Comparison of ENCODE assay signal across 1 cellular context in genomic region chr1:17011439-17012307, GRCh38.
TF ChIP-seq lines count a peak whose summit lies in the region.

Gene ATP13A2 (minus strand): TSS chr1:17011928. CDS start chr1:17011738, 190 bp downstream.

TF ChIP-seq in K562, 482 proteins besides CTCF, POLR2A, EP300 and RAD21 (continued from another document and continues in another):
- no peak for TF ChIP-seq CHD7 (IDR thresholded peaks at IDR 0.05; ENCODE audit: low read depth, low read length)
- peak; percentile 23; the same call in 1 of the 2 replicates for TF ChIP-seq ERF (CRISPR knock-in tag; IDR thresholded peaks at IDR 0.05)
- TF ChIP-seq DIDO1 (tag; IDR thresholded peaks at IDR 0.05; ENCODE audit: low read depth), result no peak
- peak; percentile 47 for TF ChIP-seq RBFOX2 (IDR thresholded peaks at IDR 0.05; ENCODE audit: low read depth, low read length)
- no peak for TF ChIP-seq NFE2L1 (tag; IDR thresholded peaks at IDR 0.05; ENCODE audit: borderline replicate concordance, low read depth)
- no peak for TF ChIP-seq POLR2B (IDR thresholded peaks at IDR 0.05; ENCODE audit: low read depth, partially characterized antibody)
- peak; percentile 84 for TF ChIP-seq CREB1 (IDR thresholded peaks at IDR 0.05)
- peak; percentile 72; the same call in 1 of the 2 replicates for TF ChIP-seq CREB1 (CRISPR knock-in tag; IDR thresholded peaks at IDR 0.05)
- no peak for TF ChIP-seq THRB (CRISPR knock-in tag; conservative IDR thresholded peaks at IDR 0.05)
- TF ChIP-seq POLR2G (IDR thresholded peaks at IDR 0.05; ENCODE audit: low read depth, low read length), result 0 out of 2 replicates have a peak, but pooled peaks have one; percentile 62
- TF ChIP-seq MAX (CRISPR knock-in tag; IDR thresholded peaks at IDR 0.05), result 0 out of 2 replicates have a peak, but pooled peaks have one; percentile 27
- no peak for TF ChIP-seq TFE3 (CRISPR knock-in tag; IDR thresholded peaks at IDR 0.05)
- TF ChIP-seq PHF21A (IDR thresholded peaks at IDR 0.05; ENCODE audit: borderline replicate concordance, low read depth), result no peak
- no peak for TF ChIP-seq ZNF589 (CRISPR knock-in tag; IDR thresholded peaks at IDR 0.05; ENCODE audit: low read depth)
- TF ChIP-seq NR2C2 (CRISPR knock-in tag; IDR thresholded peaks at IDR 0.05), result peak; percentile 69
- TF ChIP-seq NR2C2 (tag; IDR thresholded peaks at IDR 0.05), result peak; percentile 60; the same call in 1 of the 2 replicates
- peak in 1 of 2 experiments; percentile 74; a peak in 2 of 4 replicates for TF ChIP-seq HDAC1 (IDR thresholded peaks at IDR 0.05)
- no peak for TF ChIP-seq BDP1 (IDR thresholded peaks at IDR 0.05; ENCODE audit: insufficient read depth, insufficient read length)
- TF ChIP-seq ZNF407 (IDR thresholded peaks at IDR 0.05; ENCODE audit: low read depth), result no peak
- no peak for TF ChIP-seq ZMIZ1 (IDR thresholded peaks at IDR 0.05; ENCODE audit: low read depth in 2 of 2, low read length in 2 of 2)
- no peak; the same call in 1 of the 2 replicates for TF ChIP-seq ZNF384 (IDR thresholded peaks at IDR 0.05; ENCODE audit: low read depth, low read length)
- no peak for TF ChIP-seq TAF7 (tag; IDR thresholded peaks at IDR 0.05)
- TF ChIP-seq ATF7 (IDR thresholded peaks at IDR 0.05), result peak; percentile 55
- TF ChIP-seq TRIM28 (IDR thresholded peaks at IDR 0.05), result no peak
- TF ChIP-seq NUFIP1 (IDR thresholded peaks at IDR 0.05; ENCODE audit: partially characterized antibody), result no peak
- no peak for TF ChIP-seq KDM4B (IDR thresholded peaks at IDR 0.05; ENCODE audit: borderline replicate concordance in 2 of 2, low read depth in 1 of 2)
